24 cellular contexts compared by ENCODE assay signal in the genomic region with DNA sequence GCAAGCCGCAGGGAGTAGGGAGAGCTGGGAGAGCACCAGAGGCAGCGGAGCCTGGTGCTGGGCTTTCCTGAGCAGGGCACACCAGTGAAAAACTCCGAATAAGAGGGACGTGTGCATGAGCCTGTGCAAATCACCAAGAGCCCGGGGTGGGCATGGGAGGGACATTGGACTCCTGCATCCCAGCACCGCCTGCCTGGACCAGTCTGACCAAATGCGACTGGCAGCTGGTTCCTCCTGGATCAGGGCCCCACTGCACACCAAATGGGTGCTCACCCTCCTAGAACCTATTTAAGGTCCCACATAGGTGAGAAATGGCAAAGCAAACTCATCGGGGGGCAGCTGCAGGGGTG. TPM values are rescaled to one million over a fixed set of nuclear protein-coding genes. Genes with fewer than 3 reads are reported as not detected.
DNase-seq lines count a peak whose midpoint lies in the region; ATAC-seq, FAIRE-seq and TF ChIP-seq lines count a peak whose summit lies in the region.
"Had no signal": no experiment of that assay in that cellular context is flagged by ENCODE, and none has a peak within 500 bp of the region (broad histone marks: within the 10 kb centered on the region; RNA-seq: fewer than 3 reads in every experiment).

No MANE protein-coding gene starts in this region.

- H2AFZ ChIP-seq in osteoblast (ENCODE audit: low read length): no peak overlapping the region

- no peak overlapping the region for H3K4me3 Mint-ChIP-seq in glutamatergic neuron (ENCODE audit: unreplicated experiment)
- no peak overlapping the region for H3K4me3 Mint-ChIP-seq in activated T-helper 2 cell treated with anti-CD3 and anti-CD28 coated beads, Interferon-gamma antibody, Interleukin-2, Interleukin-4, amounts not matched to agents 10 μg/mL and 5 μg/mL and 100 μg/mL, durations not matched to agents 14 hours and 24 hours and 36 hours (ENCODE audit: low read depth)
- H3K4me3 Mint-ChIP-seq: activated B cell treated with CpG ODN at 0.5 μM for 24 hours; activated CD4-positive, alpha-beta memory T cell treated with anti-CD3 and anti-CD28 coated beads, Interleukin-2, amount 10 ng/mL, durations not matched to agents 7 days and 5 days; activated naive CD4-positive, alpha-beta T cell treated with anti-CD3 and anti-CD28 coated beads, Interleukin-2, amount 10 ng/mL, durations not matched to agents 7 days and 5 days; B cell; stimulated activated memory B cell treated with anti-CD40 and anti-IgM and Interleukin-4, amounts not matched to agents 10 μg/mL and 1 μg/mL and 100 μg/mL, for 72 hours had no signal

- H3K27me3 ChIP-seq in heart left ventricle (no peaks in the 10 kb centered on the region), osteoblast (ENCODE audit: insufficient read depth, low read length) (no peaks in the 10 kb centered on the region), upper lobe of right lung (no peaks in the 10 kb centered on the region)
- H3K27me3 ChIP-seq: tibial artery had no signal

- peaks cover 7% of the 10 kb centered on the region for H3K9me3 Mint-ChIP-seq in glutamatergic neuron (ENCODE audit: unreplicated experiment)
- no peaks in the 10 kb centered on the region for H3K9me3 Mint-ChIP-seq in activated T-helper 2 cell treated with anti-CD3 and anti-CD28 coated beads, Interferon-gamma antibody, Interleukin-2, Interleukin-4, amounts not matched to agents 10 μg/mL and 5 μg/mL and 100 μg/mL, durations not matched to agents 14 hours and 24 hours and 36 hours
- H3K9me3 Mint-ChIP-seq: activated B cell treated with CpG ODN at 0.5 μM for 24 hours; activated CD4-positive, alpha-beta memory T cell treated with anti-CD3 and anti-CD28 coated beads, Interleukin-2, amount 10 ng/mL, durations not matched to agents 7 days and 5 days; activated naive CD4-positive, alpha-beta T cell treated with anti-CD3 and anti-CD28 coated beads, Interleukin-2, amount 10 ng/mL, durations not matched to agents 7 days and 5 days; stimulated activated memory B cell treated with anti-CD40 and anti-IgM and Interleukin-4, amounts not matched to agents 10 μg/mL and 1 μg/mL and 100 μg/mL, for 72 hours had no signal

- H3K36me3 ChIP-seq in heart left ventricle: peaks cover 0 to 18% (median 13%) of the 10 kb centered on the region in 9 donors
- peaks cover 12% of the 10 kb centered on the region for H3K36me3 ChIP-seq in osteoblast (ENCODE audit: insufficient read depth, low read length)
- H3K36me3 ChIP-seq in upper lobe of right lung: peaks cover 17% of the 10 kb centered on the region

- TF ChIP-seq POLR2A in heart left ventricle (IDR thresholded peaks at IDR 0.05): no peak

- peaks cover 5% of the 10 kb centered on the region for H3K36me3 Mint-ChIP-seq in glutamatergic neuron (ENCODE audit: unreplicated experiment)
- peaks cover 9% of the 10 kb centered on the region for H3K36me3 Mint-ChIP-seq in activated T-helper 2 cell treated with anti-CD3 and anti-CD28 coated beads, Interferon-gamma antibody, Interleukin-2, Interleukin-4, amounts not matched to agents 10 μg/mL and 5 μg/mL and 100 μg/mL, durations not matched to agents 14 hours and 24 hours and 36 hours (ENCODE audit: low read depth)
- H3K36me3 Mint-ChIP-seq: activated naive CD4-positive, alpha-beta T cell treated with anti-CD3 and anti-CD28 coated beads, Interleukin-2, amount 10 ng/mL, durations not matched to agents 7 days and 5 days had no signal

- peak overlapping the region; percentile 22 to 98 (median 78) for H3K27ac ChIP-seq in heart left ventricle
- H3K27ac ChIP-seq in osteoblast (ENCODE audit: low read depth, low read length): no peak overlapping the region
- peak overlapping the region; percentile 78 for H3K27ac ChIP-seq in upper lobe of right lung
- H3K27ac ChIP-seq: tibial artery had no signal

- TF ChIP-seq CTCF in heart left ventricle (IDR thresholded peaks at IDR 0.05): no peak
- no peak for TF ChIP-seq CTCF in glutamatergic neuron (IDR thresholded peaks at IDR 0.05; ENCODE audit: partially characterized antibody, unreplicated experiment)
- no peak for TF ChIP-seq CTCF in osteoblast (IDR thresholded peaks at IDR 0.05; ENCODE audit: extremely low read depth, low read depth, low read length)
- TF ChIP-seq CTCF in upper lobe of right lung (IDR thresholded peaks at IDR 0.05): no peak

- no peak for FAIRE-seq in HTR-8/SVneo (lab: Jason Lieb, UNC)
- FAIRE-seq: H54 had no signal

- H3K9me3 ChIP-seq in heart left ventricle: no peaks in the 10 kb centered on the region
- no peaks in the 10 kb centered on the region for H3K9me3 ChIP-seq in osteoblast (ENCODE audit: low read depth, low read length)
- no peaks in the 10 kb centered on the region for H3K9me3 ChIP-seq in upper lobe of right lung
- H3K9me3 ChIP-seq: SK-N-SH, tibial artery had no signal

- WGBS in heart left ventricle, 4 donors: 64 to 86% (median 76%) methylated on average over 8 of the region's 8 CpGs

- H3K27me3 Mint-ChIP-seq in glutamatergic neuron (ENCODE audit: unreplicated experiment): peaks cover 9% of the 10 kb centered on the region
- H3K27me3 Mint-ChIP-seq in activated T-helper 2 cell treated with anti-CD3 and anti-CD28 coated beads, Interferon-gamma antibody, Interleukin-2, Interleukin-4, amounts not matched to agents 10 μg/mL and 5 μg/mL and 100 μg/mL, durations not matched to agents 14 hours and 24 hours and 36 hours (ENCODE audit: low read depth): no peaks in the 10 kb centered on the region
- H3K27me3 Mint-ChIP-seq: activated B cell treated with CpG ODN at 0.5 μM for 24 hours; activated CD4-positive, alpha-beta memory T cell treated with anti-CD3 and anti-CD28 coated beads, Interleukin-2, amount 10 ng/mL, durations not matched to agents 7 days and 5 days; B cell; stimulated activated memory B cell treated with anti-CD40 and anti-IgM and Interleukin-4, amounts not matched to agents 10 μg/mL and 1 μg/mL and 100 μg/mL, for 72 hours had no signal

- no peak for DNase-seq in heart left ventricle
- DNase-seq in left cardiac atrium: no peak
- DNase-seq in glutamatergic neuron: no peak
- peak; percentile 41 for DNase-seq in osteoblast (ENCODE audit: insufficient read length, low spot score, missing footprints)
- DNase-seq in upper lobe of right lung: no peak
- no peak for DNase-seq in iPS-NIHi7 (ENCODE audit: extremely low spot score)
- no peak for DNase-seq in activated T-helper 2 cell treated with anti-CD3 and anti-CD28 coated beads, Interferon-gamma antibody, Interleukin-2, Interleukin-4, amounts not matched to agents 10 μg/mL and 5 μg/mL and 100 μg/mL, durations not matched to agents 14 hours and 24 hours and 36 hours (ENCODE audit: low spot score)
- no peak for DNase-seq in HTR-8/SVneo (ENCODE audit: insufficient read length, low spot score)
- DNase-seq: activated B cell treated with CpG ODN at 0.5 μM for 24 hours; activated CD4-positive, alpha-beta memory T cell treated with anti-CD3 and anti-CD28 coated beads, Interleukin-2, amount 10 ng/mL, durations not matched to agents 7 days and 5 days; activated naive CD4-positive, alpha-beta T cell treated with anti-CD3 and anti-CD28 coated beads, Interleukin-2, amount 10 ng/mL, durations not matched to agents 7 days and 5 days; anterior cingulate cortex; central memory CD4-positive, alpha-beta T cell; erythroblast; left colon; NCI-H2029; NCI-H446 treated with DMSO at 0.1 percent for 48 hours; SK-N-SH; stimulated activated CD4-positive, alpha-beta T cell treated with anti-CD3 and anti-CD28 coated beads, Interleukin-1b, Interleukin-23, amount 100 ng/mL, for 48 hours; tibial artery had no signal

- H3K4me2 ChIP-seq in osteoblast (ENCODE audit: insufficient read depth, low read length): no peak overlapping the region
- H3K4me2 ChIP-seq: SK-N-SH had no signal

- H3K4me3 ChIP-seq in heart left ventricle: peak overlapping the region in 9 of 12 donors; percentile 8 to 73 (median 20)
- no peak overlapping the region for H3K4me3 ChIP-seq in osteoblast (ENCODE audit: insufficient read depth, low read length)
- no peak overlapping the region for H3K4me3 ChIP-seq in upper lobe of right lung
- H3K4me3 ChIP-seq: tibial artery had no signal

- peaks cover 62% of the 10 kb centered on the region for H3K79me2 ChIP-seq in osteoblast (ENCODE audit: insufficient read depth, low read length)

- peak overlapping the region; percentile 55 for H3K27ac Mint-ChIP-seq in glutamatergic neuron (ENCODE audit: unreplicated experiment)
- no peak overlapping the region for H3K27ac Mint-ChIP-seq in activated T-helper 2 cell treated with anti-CD3 and anti-CD28 coated beads, Interferon-gamma antibody, Interleukin-2, Interleukin-4, amounts not matched to agents 10 μg/mL and 5 μg/mL and 100 μg/mL, durations not matched to agents 14 hours and 24 hours and 36 hours
- H3K27ac Mint-ChIP-seq: activated B cell treated with CpG ODN at 0.5 μM for 24 hours; activated CD4-positive, alpha-beta memory T cell treated with anti-CD3 and anti-CD28 coated beads, Interleukin-2, amount 10 ng/mL, durations not matched to agents 7 days and 5 days; activated naive CD4-positive, alpha-beta T cell treated with anti-CD3 and anti-CD28 coated beads, Interleukin-2, amount 10 ng/mL, durations not matched to agents 7 days and 5 days; stimulated activated memory B cell treated with anti-CD40 and anti-IgM and Interleukin-4, amounts not matched to agents 10 μg/mL and 1 μg/mL and 100 μg/mL, for 72 hours had no signal

- intact Hi-C loops in heart left ventricle (cut with DNase I) (loop anchor here in 1 of 10 donors (1.0 kb wide), 1 partner anchor 10 kb away; no protein-coding TSS in a partner anchor), left cardiac atrium (cut with DNase I) (no loop called here), upper lobe of right lung (cut with DNase I) (no loop called here)
- intact Hi-C loops in activated T-helper 2 cell treated with anti-CD3 and anti-CD28 coated beads, Interferon-gamma antibody, Interleukin-2, Interleukin-4, amounts not matched to agents 10 μg/mL and 5 μg/mL and 100 μg/mL, durations not matched to agents 14 hours and 24 hours and 36 hours (cut with micrococcal nuclease): no loop called here

- ATAC-seq in heart left ventricle (no peak), left cardiac atrium (no peak), upper lobe of right lung (no peak)
- ATAC-seq: left colon; Panc1; stimulated activated memory B cell treated with anti-CD40 and anti-IgM and Interleukin-4, amounts not matched to agents 10 μg/mL and 1 μg/mL and 100 μg/mL, for 72 hours had no signal

- H4K20me1 ChIP-seq in osteoblast (ENCODE audit: insufficient read depth, low read length): peaks cover 6% of the 10 kb centered on the region

- H3K4me1 Mint-ChIP-seq in glutamatergic neuron (ENCODE audit: low read depth, unreplicated experiment): peaks cover 29% of the 10 kb centered on the region
- peaks cover 12% of the 10 kb centered on the region for H3K4me1 Mint-ChIP-seq in activated T-helper 2 cell treated with anti-CD3 and anti-CD28 coated beads, Interferon-gamma antibody, Interleukin-2, Interleukin-4, amounts not matched to agents 10 μg/mL and 5 μg/mL and 100 μg/mL, durations not matched to agents 14 hours and 24 hours and 36 hours (ENCODE audit: low read depth)

- H3K4me1 ChIP-seq in heart left ventricle (peaks cover 7 to 79% (median 61%) of the 10 kb centered on the region in 12 donors), osteoblast (ENCODE audit: insufficient read depth, low read length) (peaks cover 25% of the 10 kb centered on the region), upper lobe of right lung (peaks cover 57% of the 10 kb centered on the region)

RNA-seq across cellular contexts. Expression of gene PPM1F, which starts 3.1 kb away (rescaled TPM):
- total RNA-seq in heart left ventricle (10 to 100 TPM; 13.9 to 51.1 (median 21.1) TPM), left cardiac atrium (10 to 100 TPM; 33.1 TPM), glutamatergic neuron (ENCODE audit: unreplicated experiment) (40.1 TPM), osteoblast (22.8 and 24.5 TPM in 2 replicates), upper lobe of right lung (51.2 TPM)
- 10 to 100 TPM; 12.1 to 19.3 TPM for polyA plus RNA-seq in heart left ventricle
- total RNA-seq in activated T-helper 2 cell treated with anti-CD3 and anti-CD28 coated beads, Interferon-gamma antibody, Interleukin-2, Interleukin-4, amounts not matched to agents 10 μg/mL and 5 μg/mL and 100 μg/mL, durations not matched to agents 14 hours and 24 hours and 36 hours: 26.4 and 31.4 TPM in 2 replicates

RNA-seq across cellular contexts. Expression of gene TOP3B, which starts 33.0 kb away (rescaled TPM):
- 10 to 100 TPM in 7 of 9 donors, 1 to 10 TPM in 2; 9.6 to 12.9 (median 11.2) TPM for total RNA-seq in heart left ventricle
- 1 to 10 TPM; 9.5 to 9.9 TPM for polyA plus RNA-seq in heart left ventricle
- total RNA-seq in left cardiac atrium: 10 to 100 TPM; 13.5 to 16.2 TPM
- 83.5 TPM for total RNA-seq in glutamatergic neuron (ENCODE audit: unreplicated experiment)
- 27.9 and 33.6 TPM in 2 replicates for total RNA-seq in osteoblast
- 24.8 TPM for total RNA-seq in upper lobe of right lung
- total RNA-seq in activated T-helper 2 cell treated with anti-CD3 and anti-CD28 coated beads, Interferon-gamma antibody, Interleukin-2, Interleukin-4, amounts not matched to agents 10 μg/mL and 5 μg/mL and 100 μg/mL, durations not matched to agents 14 hours and 24 hours and 36 hours: 40.9 and 46.7 TPM in 2 replicates

Comparison
In these comparisons a context has a peak if more than half of its experiments do, and no peak if none do; other contexts are left out.
1. H3K4me3 ChIP-seq: peak in heart left ventricle (9 of 12); none in osteoblast (single experiment) and upper lobe of right lung (single experiment).